ENCODE assay signal across 10 cellular contexts in the genomic region with DNA sequence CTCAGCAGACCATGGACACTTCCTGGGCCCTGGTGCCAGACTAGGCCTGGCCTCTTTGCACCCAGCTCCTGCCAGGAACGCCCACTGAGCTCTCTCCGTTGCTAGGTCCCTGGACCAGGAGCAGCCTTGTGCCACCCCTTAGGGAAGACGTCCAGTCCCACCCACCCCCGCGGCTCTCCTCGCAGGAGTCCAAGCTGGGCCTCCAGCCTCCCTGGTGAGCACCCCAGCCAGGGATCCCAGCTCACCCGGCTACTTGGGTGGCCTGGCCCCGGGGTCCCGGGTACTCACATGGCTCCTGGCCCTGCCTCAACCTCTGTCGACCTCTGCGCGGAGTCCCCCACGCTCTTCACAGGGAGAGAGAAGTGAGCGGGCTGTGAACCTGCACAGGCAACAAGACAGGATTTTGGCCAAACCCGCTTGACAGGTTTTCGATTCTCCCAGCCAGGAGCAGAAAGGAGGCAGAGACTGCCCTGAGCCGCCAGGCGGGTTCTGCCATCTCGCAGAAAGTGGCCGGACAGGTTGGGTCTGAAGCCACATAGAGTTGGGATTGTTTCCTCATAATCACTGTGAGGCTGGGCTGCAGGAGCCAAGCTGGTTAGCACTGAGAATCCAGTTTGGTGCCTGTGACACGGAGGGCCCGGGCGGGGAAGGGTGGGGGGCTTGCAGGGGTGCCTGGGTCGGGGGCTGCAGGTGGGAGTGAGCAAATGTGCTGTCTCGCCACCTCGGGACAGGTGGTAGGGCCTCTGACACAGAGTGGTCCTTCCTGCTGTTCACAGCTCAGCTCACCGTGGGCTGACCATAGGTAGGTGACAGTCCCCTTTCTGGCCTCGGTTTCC. TPM values are rescaled to one million over a fixed set of nuclear protein-coding genes. Genes with fewer than 3 reads are reported as not detected.
DNase-seq lines count a peak whose midpoint lies in the region; ATAC-seq and TF ChIP-seq lines count a peak whose summit lies in the region.
"Had no signal": no experiment of that assay in that cellular context is flagged by ENCODE, and none has a peak within 500 bp of the region (broad histone marks: within the 10 kb centered on the region; RNA-seq: fewer than 3 reads in every experiment).

A gene with protein sequence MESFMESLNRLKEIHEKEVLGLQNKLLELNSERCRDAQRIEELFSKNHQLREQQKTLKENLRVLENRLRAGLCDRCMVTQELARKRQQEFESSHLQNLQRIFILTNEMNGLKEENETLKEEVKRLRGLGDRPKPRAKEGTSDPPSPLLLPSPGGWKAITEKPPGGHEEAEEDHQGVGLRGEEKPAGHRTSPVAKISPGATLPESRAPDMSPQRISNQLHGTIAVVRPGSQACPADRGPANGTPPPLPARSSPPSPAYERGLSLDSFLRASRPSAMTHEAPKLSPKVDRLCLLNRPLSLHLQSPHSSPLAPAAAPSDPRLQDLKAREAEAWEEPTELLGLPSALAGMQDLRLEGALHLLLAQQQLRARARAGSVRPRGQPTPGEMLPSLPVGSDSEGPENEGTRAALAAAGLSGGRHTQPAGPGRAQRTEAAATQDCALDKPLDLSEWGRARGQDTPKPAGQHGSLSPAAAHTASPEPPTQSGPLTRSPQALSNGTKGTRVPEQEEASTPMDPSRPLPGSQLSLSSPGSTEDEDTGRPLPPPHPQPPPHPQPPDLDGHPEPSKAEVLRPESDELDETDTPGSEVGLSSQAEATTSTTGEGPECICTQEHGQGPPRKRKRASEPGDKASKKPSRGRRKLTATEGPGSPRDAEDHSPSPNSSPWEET (minus strand): TSS at position 368 of the 836 bp plus-strand sequence. CDS start 7,892 bp downstream, outside the sequence.

- no peak for ATAC-seq in activated T-cell treated with anti-CD3 and anti-CD28 coated beads, Interleukin-2, amount 50 U/mL, for 4 hours
- no peak for ATAC-seq in GM18861 (IDR thresholded peaks at IDR 0.05; ENCODE audit: unreplicated experiment)

- H3K4me3 ChIP-seq in LNCaP clone FGC (ENCODE audit: low read depth, low read length), result peak within 1 kb of the TSS; percentile 67
- no peak within 1 kb of the TSS for H3K4me3 ChIP-seq in kidney epithelial cell (ENCODE audit: low read depth, low read length)
- peak within 1 kb of the TSS; percentile 34 for H3K4me3 ChIP-seq in suprapubic skin
- H3K4me3 ChIP-seq: MG63 had no signal

- H3K27me3 ChIP-seq in kidney epithelial cell (ENCODE audit: control insufficient read depth, insufficient read depth, low read length) (peaks cover 67% of the 10 kb centered on the region), suprapubic skin (peaks cover 54% of the 10 kb centered on the region)
- H3K27me3 ChIP-seq: MG63 had no signal

- H3K9me3 ChIP-seq in suprapubic skin, result no peaks in the 10 kb centered on the region
- H3K9me3 ChIP-seq: MG63 had no signal

- no peaks in the 10 kb centered on the region for H3K36me3 Mint-ChIP-seq in activated T-cell treated with anti-CD3 and anti-CD28 coated beads, Interleukin-2, amount 50 U/mL, for 4 hours (ENCODE audit: insufficient read depth)

- peak; percentile 97 for DNase-seq in LNCaP clone FGC (ENCODE audit: low read depth)
- peak; percentile 23 for DNase-seq in RPMI8226
- DNase-seq in kidney epithelial cell (ENCODE audit: low read depth), result peak; percentile 25
- DNase-seq in suprapubic skin (ENCODE audit: low spot score in 2 of 2), result no peak
- no peak for DNase-seq in stimulated activated naive CD4-positive, alpha-beta T cell (lab: John Stamatoyannopoulos, UW)
- DNase-seq in activated T-cell treated with anti-CD3 and anti-CD28 coated beads, Interleukin-2, amount 50 U/mL, for 4 hours, result no peak
- DNase-seq in NCI-H2227 treated with DMSO at 0.1 percent for 48 hours (lab: John Stamatoyannopoulos, UW), result no peak
- DNase-seq: activated gamma-delta T cell, MG63 had no signal

- peak within 1 kb of the TSS; percentile 77 for H3K27ac ChIP-seq in suprapubic skin

- H3K27me3 Mint-ChIP-seq in activated T-cell treated with anti-CD3 and anti-CD28 coated beads, Interleukin-2, amount 50 U/mL, for 4 hours (ENCODE audit: low read depth), result peaks cover 16% of the 10 kb centered on the region

- TF ChIP-seq POLR2A in suprapubic skin (IDR thresholded peaks at IDR 0.05), result no peak

- no peak within 1 kb of the TSS for H3K4me3 Mint-ChIP-seq in activated T-cell treated with anti-CD3 and anti-CD28 coated beads, Interleukin-2, amount 50 U/mL, for 4 hours

- H3K4me1 ChIP-seq in suprapubic skin, result peaks cover 28% of the 10 kb centered on the region

- TF ChIP-seq EP300 in suprapubic skin (IDR thresholded peaks at IDR 0.05), result no peak

- no peaks in the 10 kb centered on the region for H3K4me1 Mint-ChIP-seq in activated T-cell treated with anti-CD3 and anti-CD28 coated beads, Interleukin-2, amount 50 U/mL, for 4 hours (ENCODE audit: low read depth)

- no peaks in the 10 kb centered on the region for H3K9me3 Mint-ChIP-seq in activated T-cell treated with anti-CD3 and anti-CD28 coated beads, Interleukin-2, amount 50 U/mL, for 4 hours

- WGBS in suprapubic skin, result 61% methylated on average over 13 of the region's 28 CpGs

- TF ChIP-seq CTCF in LNCaP clone FGC (IDR thresholded peaks at IDR 0.05; ENCODE audit: control insufficient read depth, extremely low read depth, insufficient read depth) (peak; percentile 12; the same call in 1 of the 2 replicates), kidney epithelial cell (IDR thresholded peaks at IDR 0.05; ENCODE audit: insufficient read depth, low read length, poor library complexity, severe bottlenecking) (no peak), suprapubic skin (IDR thresholded peaks at IDR 0.05) (peak in 1 of 2 donors; percentile 10)

- no peaks in the 10 kb centered on the region for H3K36me3 ChIP-seq in kidney epithelial cell (ENCODE audit: control insufficient read depth, insufficient read depth, low read length)
- H3K36me3 ChIP-seq in suprapubic skin, result no peaks in the 10 kb centered on the region
- H3K36me3 ChIP-seq: MG63 had no signal

RNA-seq across cellular contexts. Expression of the gene that starts here (rescaled TPM):
- total RNA-seq in kidney epithelial cell (0.34 TPM in 1 of 2 replicates, not detected in the other), suprapubic skin (1 to 10 TPM; 2.0 to 6.6 (median 3.9) TPM)
- total RNA-seq in activated T-cell treated with anti-CD3 and anti-CD28 coated beads, Interleukin-2, amount 50 U/mL, for 4 hours, result not detected

Comparison
In these comparisons a context has a peak if more than half of its experiments do, and no peak if none do; other contexts are left out.
1. Peak in DNase-seq in kidney epithelial cell; RNA of the gene not detected or under 1 TPM.
2. DNase-seq: peak in LNCaP clone FGC (single experiment) and RPMI8226 (single experiment); none in suprapubic skin (0 of 2), stimulated activated naive CD4-positive, alpha-beta T cell (0 of 6), activated T-cell treated with anti-CD3 and anti-CD28 coated beads, Interleukin-2, amount 50 U/mL, for 4 hours (single experiment) and NCI-H2227 treated with DMSO at 0.1 percent for 48 hours (single experiment).